In genomic region chr14:98756749-98757148, GRCh38 we compare ENCODE assay signal across 32 cellular contexts.
DNase-seq lines count a peak whose midpoint lies in the region; ATAC-seq and TF ChIP-seq lines count a peak whose summit lies in the region.
"Had no signal": no experiment of that assay in that cellular context is flagged by ENCODE, and none has a peak within 500 bp of the region (broad histone marks: within the 10 kb centered on the region; RNA-seq: fewer than 3 reads in every experiment).

No MANE protein-coding gene starts in this region.

- intact Hi-C loops in esophagus muscularis mucosa (cut with DNase I) = no loop called here

- no peaks in the 10 kb centered on the region for H3K27me3 Mint-ChIP-seq in osteocyte (ENCODE audit: unreplicated experiment)
- H3K27me3 Mint-ChIP-seq: B cell had no signal

- no peak overlapping the region for H3K27ac Mint-ChIP-seq in osteocyte (ENCODE audit: unreplicated experiment)
- H3K27ac Mint-ChIP-seq: B cell; CD14-positive monocyte; CD4-positive, alpha-beta memory T cell; CD4-positive, alpha-beta T cell; CD4-positive, CD25-positive, alpha-beta regulatory T cell; CD8-positive, alpha-beta memory T cell; CD8-positive, alpha-beta T cell had no signal

- no peak overlapping the region for H3K4me3 Mint-ChIP-seq in osteocyte (ENCODE audit: unreplicated experiment)
- H3K4me3 Mint-ChIP-seq: B cell; CD14-positive monocyte; CD4-positive, alpha-beta T cell; CD4-positive, CD25-positive, alpha-beta regulatory T cell; CD8-positive, alpha-beta memory T cell; CD8-positive, alpha-beta T cell had no signal

- TF ChIP-seq EP300 in esophagus muscularis mucosa (IDR thresholded peaks at IDR 0.05) = no peak

- H3K9me3 Mint-ChIP-seq in osteocyte (ENCODE audit: unreplicated experiment) = peaks cover 31% of the 10 kb centered on the region

- H3K4me1 ChIP-seq in esophagus muscularis mucosa (no peaks in the 10 kb centered on the region), lung (ENCODE audit: control insufficient read depth in 2 of 2, insufficient read depth in 2 of 2, low read length in 2 of 2) (no peaks in the 10 kb centered on the region)
- H3K4me1 ChIP-seq: A549, BE2C, BLaER1, Caco-2 had no signal

- peaks cover 0 to 10% (median 0%) of the 10 kb centered on the region in 4 donors for H3K27me3 ChIP-seq in esophagus muscularis mucosa
- H3K27me3 ChIP-seq in lung (ENCODE audit: control insufficient read depth, insufficient read depth) = no peaks in the 10 kb centered on the region
- H3K27me3 ChIP-seq: BE2C; BLaER1; BLaER1 treated with 17β-estradiol and CSF1 and Interleukin-3, amounts not matched to agents 10 nM and 100 nM had no signal

- 84% methylated on average over 6 of the region's 6 CpGs for WGBS in esophagus muscularis mucosa
- 83 to 88% methylated on average over 6 of the region's 6 CpGs for WGBS in lung, 2 donors

- no peaks in the 10 kb centered on the region for H3K36me3 ChIP-seq in esophagus muscularis mucosa
- no peaks in the 10 kb centered on the region for H3K36me3 ChIP-seq in lung (ENCODE audit: control insufficient read depth in 2 of 2, insufficient read depth in 2 of 2, low read length in 2 of 2)
- H3K36me3 ChIP-seq: BE2C; BLaER1; BLaER1 treated with 17β-estradiol and CSF1 and Interleukin-3, amounts not matched to agents 10 nM and 100 nM had no signal

- no peaks in the 10 kb centered on the region for H3K4me1 Mint-ChIP-seq in osteocyte (ENCODE audit: unreplicated experiment)
- H3K4me1 Mint-ChIP-seq: B cell had no signal

- H3K27ac ChIP-seq in esophagus muscularis mucosa (replicated peaks in 1 of 4) = no peak overlapping the region
- H3K27ac ChIP-seq in lung (ENCODE audit: low read depth in 1 of 2, low read length in 1 of 2) = no peak overlapping the region
- H3K27ac ChIP-seq: 22Rv1; A549; BLaER1; BLaER1 treated with 17β-estradiol and CSF1 and Interleukin-3, amounts not matched to agents 10 nM and 100 nM; C4-2B had no signal

- peak; percentile 57 for DNase-seq in esophagus muscularis mucosa (ENCODE audit: extremely low spot score)
- peak; percentile 5 for DNase-seq in lung (ENCODE audit: low spot score)
- DNase-seq in osteocyte (ENCODE audit: extremely low spot score, unreplicated experiment) = peak; percentile 27
- no peak for DNase-seq in NCI-H446 treated with DMSO at 0.1 percent for 48 hours (lab: John Stamatoyannopoulos, UW)
- no peak for DNase-seq in COLO668 (lab: John Stamatoyannopoulos, UW; ENCODE audit: unreplicated experiment)
- DNase-seq: 8988T; ACHN; AML-193; BE2C; C1 segment of cervical spinal cord; Caco-2; Calu3; CD4-positive, alpha-beta memory T cell; CD4-positive, alpha-beta T cell; CD4-positive, CD25-positive, alpha-beta regulatory T cell; CD8-positive, alpha-beta memory T cell; CD8-positive, alpha-beta T cell; COR-L47; DMS 273 treated with DMSO at 0.1 percent for 48 hours; DMS153; DMS53; DMS79; DND-41; EL had no signal

- no peak for TF ChIP-seq POLR2A in esophagus muscularis mucosa (IDR thresholded peaks at IDR 0.05; ENCODE audit: low read depth)

- no peak overlapping the region for H3K4me3 ChIP-seq in esophagus muscularis mucosa
- no peak overlapping the region for H3K4me3 ChIP-seq in lung
- H3K4me3 ChIP-seq: A549; BLaER1; BLaER1 treated with 17β-estradiol and CSF1 and Interleukin-3, amounts not matched to agents 10 nM and 100 nM had no signal

- no peaks in the 10 kb centered on the region for H3K36me3 Mint-ChIP-seq in osteocyte (ENCODE audit: unreplicated experiment)
- H3K36me3 Mint-ChIP-seq: CD14-positive monocyte; CD8-positive, alpha-beta T cell had no signal

- no peak for ATAC-seq in lung (ENCODE audit: insufficient read depth, low FRiP score)
- no peak for ATAC-seq in HG03039 (IDR thresholded peaks at IDR 0.05; ENCODE audit: unreplicated experiment)
- ATAC-seq: A549; CD8-positive, alpha-beta T cell had no signal

- no peak for TF ChIP-seq CTCF in esophagus muscularis mucosa (IDR thresholded peaks at IDR 0.05)
- no peak for TF ChIP-seq CTCF in lung (IDR thresholded peaks at IDR 0.05; ENCODE audit: control extremely low read depth, extremely low read depth)
- TF ChIP-seq CTCF in osteocyte (IDR thresholded peaks at IDR 0.05) = no peak

- H3K9me3 ChIP-seq in esophagus muscularis mucosa (peaks cover 0 to 10% (median 4%) of the 10 kb centered on the region in 4 donors), lung (ENCODE audit: control insufficient read depth in 2 of 2, insufficient read depth in 1 of 2, low read length in 1 of 2) (peaks cover 0 to 9% of the 10 kb centered on the region in 2 donors)
- H3K9me3 ChIP-seq: BE2C had no signal

Comparison
In these comparisons a context has a peak if more than half of its experiments do, and no peak if none do; other contexts are left out.
1. DNase-seq: peak in esophagus muscularis mucosa (single experiment), lung (single experiment) and osteocyte (single experiment); none in NCI-H446 treated with DMSO at 0.1 percent for 48 hours (single experiment) and COLO668 (single experiment).